ENCODE assay signal across 1 cellular context in the genomic region with DNA sequence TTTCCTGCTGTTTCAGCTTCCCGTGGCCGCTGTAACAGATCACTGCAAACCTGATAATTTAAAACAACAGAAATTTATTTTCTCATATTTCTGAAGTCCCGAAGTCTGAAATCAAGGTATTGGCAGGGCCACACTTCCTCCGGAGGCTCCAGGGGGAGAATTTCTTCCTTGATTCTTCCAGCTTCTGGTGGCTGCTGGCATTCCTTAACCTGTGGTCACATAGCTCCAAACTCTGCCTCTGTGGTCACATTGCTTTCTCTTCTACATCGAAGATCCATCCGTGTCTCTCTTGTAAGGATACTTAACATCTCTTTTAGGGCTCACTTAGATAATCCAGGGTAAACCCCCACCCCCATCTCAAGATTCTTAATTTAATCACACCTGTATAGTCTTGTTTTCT.
TF ChIP-seq lines count a peak whose summit lies in the region.

No MANE protein-coding gene starts in this region.

TF ChIP-seq in A549, 52 proteins besides CTCF, POLR2A, EP300 and RAD21 (continued from another document):
- TF ChIP-seq FOSB (CRISPR knock-in tag; IDR thresholded peaks at IDR 0.05), result no peak
- no peak for TF ChIP-seq HOXA7 (CRISPR knock-in tag; IDR thresholded peaks at IDR 0.05)
- no peak for TF ChIP-seq PHF8 (IDR thresholded peaks at IDR 0.05; ENCODE audit: borderline replicate concordance, low read depth)
TF ChIP-seq in A549: peak in this region for 0.
